Comparison of ENCODE assay signal across 8 cellular contexts in the genomic region with DNA sequence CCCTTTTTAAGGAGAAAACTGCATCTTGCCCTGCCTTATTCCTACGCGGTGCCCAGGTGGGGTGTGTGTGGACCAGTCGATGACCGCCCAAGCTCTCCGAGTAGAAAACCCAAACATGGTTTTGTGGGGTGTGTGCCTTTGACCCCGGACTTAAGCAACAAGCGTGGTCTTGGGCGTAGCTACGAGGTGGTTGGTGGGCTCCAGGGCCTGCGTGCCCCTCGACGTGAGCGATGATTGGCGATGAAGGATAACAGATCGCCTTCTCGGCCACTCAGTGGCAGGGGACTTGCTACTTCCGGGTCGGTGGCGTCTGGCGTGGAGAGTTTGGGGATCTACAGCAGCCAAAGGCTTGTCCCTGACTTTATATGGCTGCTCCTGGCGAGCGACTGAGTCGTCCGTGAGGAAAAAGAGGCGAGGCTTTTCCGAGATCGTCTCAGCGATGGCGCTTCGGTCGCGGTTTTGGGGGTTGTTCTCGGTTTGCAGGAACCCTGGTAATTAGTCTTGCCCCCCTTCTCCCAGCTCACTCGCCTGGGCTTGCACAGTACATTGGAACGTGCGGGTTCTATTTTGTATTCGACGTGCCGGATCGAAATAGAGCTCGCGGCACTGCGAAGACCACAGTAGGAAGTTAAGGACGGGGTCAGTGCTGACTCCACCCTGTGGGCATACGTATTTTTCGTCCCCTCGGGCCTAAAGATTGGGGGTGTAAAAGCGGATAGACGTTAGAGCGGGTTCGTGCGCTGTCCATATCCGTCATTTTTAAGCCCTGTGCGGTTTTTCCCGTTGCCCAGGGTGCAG. TPM values are rescaled to one million over a fixed set of nuclear protein-coding genes. Genes with fewer than 3 reads are reported as not detected.
DNase-seq lines count a peak whose midpoint lies in the region; ATAC-seq, FAIRE-seq and TF ChIP-seq lines count a peak whose summit lies in the region.

Gene MRPL18 (plus strand): TSS at position 319 of the 798 bp plus-strand sequence. CDS start 121 bp downstream, at position 440.

- H3K79me2 ChIP-seq in OCI-LY1 (ENCODE audit: insufficient read depth, low read length) = peaks cover 59% of the 10 kb centered on the region

- ATAC-seq in GM21447 (IDR thresholded peaks at IDR 0.05; ENCODE audit: unreplicated experiment) = peak; percentile 81

- H3K9me3 ChIP-seq in HUES64 (ENCODE audit: insufficient read depth, low read depth, low read length) (no peaks in the 10 kb centered on the region), OCI-LY1 (ENCODE audit: low read length) (no peaks in the 10 kb centered on the region), mesodermal cell (ENCODE audit: control insufficient read depth, low read length) (no peaks in the 10 kb centered on the region)

- peak; percentile 80 for FAIRE-seq in endometrium (lab: Jason Lieb, UNC)

- no peaks in the 10 kb centered on the region for H3K27me3 Mint-ChIP-seq in Calu3 (ENCODE audit: unreplicated experiment)

- H3K4me1 ChIP-seq in HUES64 (ENCODE audit: insufficient read depth, low read length) (peaks cover 15% of the 10 kb centered on the region), OCI-LY1 (ENCODE audit: insufficient read depth, low read length, severe bottlenecking) (peaks cover 29% of the 10 kb centered on the region), mesodermal cell (ENCODE audit: control insufficient read depth, insufficient read depth, low read length, poor library complexity, severe bottlenecking) (peaks cover 5% of the 10 kb centered on the region)

- H2AFZ ChIP-seq in OCI-LY1 (ENCODE audit: low read length) = no peak within 1 kb of the TSS

- H3K4me2 ChIP-seq in OCI-LY1 (ENCODE audit: low read length) = peak within 1 kb of the TSS; percentile 89

- no peaks in the 10 kb centered on the region for H4K20me1 ChIP-seq in OCI-LY1 (ENCODE audit: insufficient read depth, low read length)

- peak within 1 kb of the TSS; percentile 92 for H3K9ac ChIP-seq in HUES64 (ENCODE audit: low read depth, low read length)
- H3K9ac ChIP-seq in OCI-LY1 (ENCODE audit: low read length) = peak within 1 kb of the TSS; percentile 85

- H3K9me3 Mint-ChIP-seq in Calu3 (ENCODE audit: low read depth, unreplicated experiment) = no peaks in the 10 kb centered on the region

- under 1% methylated on average over 55 of the region's 55 CpGs for WGBS in HUES64
- 0 to 1% methylated on average over 47 to 55 of the region's 55 CpGs for WGBS in mesodermal cell (ENCODE audit: insufficient coverage in 2 of 2), 2 experiments

- H3K36me3 ChIP-seq in HUES64 (ENCODE audit: insufficient read depth, low read length) (peaks cover 58% of the 10 kb centered on the region), OCI-LY1 (ENCODE audit: insufficient read depth, low read length) (peaks cover 61% of the 10 kb centered on the region), mesodermal cell (ENCODE audit: control insufficient read depth, insufficient read depth, low read length) (peaks cover 55% of the 10 kb centered on the region)

- BruUV-seq in Calu3 (replicated peaks; lab: Mats Ljungman, UMichigan) = TSS peak; percentile 29

- H3K27ac ChIP-seq in HUES64 (ENCODE audit: low read depth, low read length) = peak within 1 kb of the TSS; percentile 92
- H3K27ac ChIP-seq in OCI-LY1 (ENCODE audit: low read depth, low read length, poor library complexity, severe bottlenecking) = peak within 1 kb of the TSS; percentile 77
- peak within 1 kb of the TSS; percentile 96 for H3K27ac ChIP-seq in mesodermal cell (ENCODE audit: low read depth, low read length, severe bottlenecking)

- H3K27ac Mint-ChIP-seq in Calu3 (ENCODE audit: unreplicated experiment) = peak within 1 kb of the TSS; percentile 98

- H3K4me3 ChIP-seq in HUES64 (ENCODE audit: low read length) (peak within 1 kb of the TSS; percentile 72), OCI-LY1 (ENCODE audit: low read depth, low read length, poor library complexity, severe bottlenecking) (peak within 1 kb of the TSS; percentile 73), mesodermal cell (ENCODE audit: extremely low read depth, insufficient read depth, low read length, poor library complexity, severe bottlenecking) (peak within 1 kb of the TSS; percentile 99)

- no peaks in the 10 kb centered on the region for H3F3A ChIP-seq in OCI-LY1 (ENCODE audit: insufficient read depth, low read length)

- no peaks in the 10 kb centered on the region for H3K27me3 ChIP-seq in HUES64 (ENCODE audit: insufficient read depth, low read length)
- H3K27me3 ChIP-seq in OCI-LY1 (ENCODE audit: insufficient read depth, low read length) = no peaks in the 10 kb centered on the region

- peak; percentile 88 for DNase-seq in Calu3
- peak; percentile 85 for DNase-seq in activated CD8-positive, alpha-beta memory T cell treated with anti-CD3 and anti-CD28 coated beads, Interleukin-2, amount 50 U/mL, for 4 hours
- DNase-seq in stimulated activated CD8-positive, alpha-beta memory T cell treated with anti-CD3 and anti-CD28 coated beads, Interleukin-15, amount 100 ng/mL, for 48 hours (ENCODE audit: low read depth in 2 of 2) = peak; percentile 86 to 88

- no peak for TF ChIP-seq CTCF in Calu3 (IDR thresholded peaks at IDR 0.05; ENCODE audit: unreplicated experiment)
- TF ChIP-seq CTCF in OCI-LY1 (IDR thresholded peaks at IDR 0.05; ENCODE audit: low read length) = no peak

- CTCF ChIA-PET in Calu3 (lab: Charles Lee) = interaction anchor here (0.6 to 2.4 kb wide), 8 partner anchors 13 to 1582 kb away, joined by 3 to 16 read pairs (median 5); partner anchors contain the start of genes ACAT2, SOD2 and WTAP

- H3K36me3 Mint-ChIP-seq in Calu3 (ENCODE audit: insufficient read depth, unreplicated experiment) = peaks cover 86% of the 10 kb centered on the region

- H3K4me3 Mint-ChIP-seq in Calu3 (ENCODE audit: low read depth, unreplicated experiment) = peak within 1 kb of the TSS; percentile 86

- intact Hi-C loops in Calu3 (cut with micrococcal nuclease; ENCODE audit: unreplicated experiment) = loop anchor here (1.0 kb wide), 1 partner anchor 17 kb away; no protein-coding TSS in a partner anchor

- H3K9me2 ChIP-seq in OCI-LY1 (ENCODE audit: low read depth, low read length) = no peaks in the 10 kb centered on the region

- peaks cover 42% of the 10 kb centered on the region for H3K4me1 Mint-ChIP-seq in Calu3 (ENCODE audit: low read depth, unreplicated experiment)

RNA-seq across cellular contexts. Expression of gene MRPL18, which starts in this region (rescaled TPM):
- 86.6 and 88.7 TPM in 2 replicates for total RNA-seq in Calu3 (2022)
- polyA plus RNA-seq in HUES64 (2013, experiment 1 of 2) = 56.0 TPM
- polyA plus RNA-seq in HUES64 (2013, experiment 2 of 2) = 50.0 TPM
- polyA plus RNA-seq in mesodermal cell (2013, experiment 1 of 2) = 44.2 TPM
- polyA plus RNA-seq in mesodermal cell (2013, experiment 2 of 2) = 47.5 TPM

Comparison
In these comparisons a context has a peak if more than half of its experiments do, and no peak if none do; other contexts are left out.
1. Peak in every context shown above with its lines: DNase-seq, ATAC-seq, H3K4me3 ChIP-seq and H3K27ac ChIP-seq.